13 cellular contexts compared by ENCODE assay signal in genomic region chr13:29465741-29466293, GRCh38.
DNase-seq lines count a peak whose midpoint lies in the region; ATAC-seq, FAIRE-seq and TF ChIP-seq lines count a peak whose summit lies in the region.
"Had no signal": no experiment of that assay in that cellular context is flagged by ENCODE, and none has a peak within 500 bp of the region (broad histone marks: within the 10 kb centered on the region; RNA-seq: fewer than 3 reads in every experiment).

No MANE protein-coding gene starts in this region.

- intact Hi-C loops in heart right ventricle (cut with DNase I) (loop anchor here in 2 of 10 donors (2.0 to 5.0 kb wide), 2 partner anchors 31 to 34 kb away; no protein-coding TSS in a partner anchor), stomach (cut with DNase I; ENCODE audit: low total_unique reads) (no loop called here), lower leg skin (cut with DNase I; ENCODE audit: low total_unique reads) (no loop called here)

- 20 to 28% methylated on average over 6 of the region's 6 CpGs for WGBS in heart right ventricle, 2 donors
- 37 to 56% (median 53%) methylated on average over 6 of the region's 6 CpGs for WGBS in stomach, 5 donors
- WGBS in lower leg skin, 2 donors: 55 to 63% methylated on average over 6 of the region's 6 CpGs

- no peaks in the 10 kb centered on the region for H3K9me3 Mint-ChIP-seq in astrocyte (ENCODE audit: unreplicated experiment)
- H3K9me3 Mint-ChIP-seq: activated naive CD8-positive, alpha-beta T cell treated with anti-CD3 and anti-CD28 coated beads, Interleukin-2, amount 10 ng/mL, durations not matched to agents 7 days and 5 days had no signal

- FAIRE-seq in astrocyte (lab: Jason Lieb, UNC): peak; percentile 58
- FAIRE-seq: G401.6 had no signal

- DNase-seq in HFF-Myc (ENCODE audit: extremely low read depth, low read depth): peak; percentile 66
- peak; percentile 79 for DNase-seq in astrocyte (ENCODE audit: low read depth)
- DNase-seq in heart right ventricle: peak; percentile 32 to 38
- DNase-seq in stomach: peak; percentile 31
- DNase-seq in lower leg skin (ENCODE audit: low spot score in 2 of 2): no peak
- DNase-seq in NK-92 treated with Interleukin-12 subunit alpha and Interleukin-12 subunit beta, amount 100 ng/mL, for 24 hours (lab: John Stamatoyannopoulos, UW): no peak
- DNase-seq: activated CD4-positive, alpha-beta T cell treated with anti-CD3 and anti-CD28 coated beads, Interleukin-2, amount 50 U/mL, for 4 hours; activated naive CD8-positive, alpha-beta T cell treated with anti-CD3 and anti-CD28 coated beads, Interleukin-2, amount 10 ng/mL, durations not matched to agents 7 days and 5 days; erythroblast; midbrain; NCI-H2081 treated with DMSO at 0.1 percent for 48 hours had no signal

- H3K27ac ChIP-seq in astrocyte (ENCODE audit: low read depth, low read length) (no peak overlapping the region), heart right ventricle (peak overlapping the region in 9 of 10 donors; percentile 24 to 81 (median 73)), stomach (no peak overlapping the region)

- TF ChIP-seq POLR2A in stomach (IDR thresholded peaks at IDR 0.05) (no peak), lower leg skin (IDR thresholded peaks at IDR 0.05) (no peak)

- H4K20me1 ChIP-seq in astrocyte (ENCODE audit: insufficient read depth, low read length): no peaks in the 10 kb centered on the region

- H3K4me3 ChIP-seq in HFF-Myc (replicated peaks; ENCODE audit: low read depth, low read length): no peak overlapping the region
- no peak overlapping the region for H3K4me3 ChIP-seq in astrocyte (ENCODE audit: insufficient read depth, low read depth, low read length)
- no peak overlapping the region for H3K4me3 ChIP-seq in heart right ventricle
- H3K4me3 ChIP-seq in stomach: no peak overlapping the region
- H3K4me3 ChIP-seq in lower leg skin (ENCODE audit: low read depth, poor library complexity, severe bottlenecking): no peak overlapping the region

- H3K27me3 ChIP-seq in astrocyte (ENCODE audit: insufficient read depth, low read length): peaks cover 8% of the 10 kb centered on the region
- no peaks in the 10 kb centered on the region for H3K27me3 ChIP-seq in heart right ventricle
- H3K27me3 ChIP-seq in stomach: no peaks in the 10 kb centered on the region

- H3K36me3 ChIP-seq in astrocyte (ENCODE audit: insufficient read depth, low read length) (no peaks in the 10 kb centered on the region), heart right ventricle (no peaks in the 10 kb centered on the region), stomach (no peaks in the 10 kb centered on the region)

- TF ChIP-seq EP300 in stomach (IDR thresholded peaks at IDR 0.05): no peak

- H3K27me3 Mint-ChIP-seq in astrocyte (ENCODE audit: low read depth, unreplicated experiment): peaks cover 2% of the 10 kb centered on the region

- H3K36me3 Mint-ChIP-seq in astrocyte (ENCODE audit: low read depth, unreplicated experiment): no peaks in the 10 kb centered on the region
- H3K36me3 Mint-ChIP-seq: activated naive CD8-positive, alpha-beta T cell treated with anti-CD3 and anti-CD28 coated beads, Interleukin-2, amount 10 ng/mL, durations not matched to agents 7 days and 5 days had no signal

- peaks cover 11% of the 10 kb centered on the region for H3K4me1 Mint-ChIP-seq in astrocyte (ENCODE audit: low read depth, unreplicated experiment)

- no peak overlapping the region for H2AFZ ChIP-seq in astrocyte (ENCODE audit: low read depth, low read length)

- H3K4me1 ChIP-seq in astrocyte (ENCODE audit: insufficient read depth, low read length) (peaks cover 10% of the 10 kb centered on the region), heart right ventricle (peaks cover 0 to 37% (median 16%) of the 10 kb centered on the region in 9 donors), stomach (peaks cover 0 to 12% (median 5%) of the 10 kb centered on the region in 4 donors)

- no peak overlapping the region for H3K4me3 Mint-ChIP-seq in astrocyte (ENCODE audit: unreplicated experiment)
- H3K4me3 Mint-ChIP-seq: activated naive CD8-positive, alpha-beta T cell treated with anti-CD3 and anti-CD28 coated beads, Interleukin-2, amount 10 ng/mL, durations not matched to agents 7 days and 5 days had no signal

- H3K4me2 ChIP-seq in astrocyte (ENCODE audit: low read length): peak overlapping the region; percentile 24

- H3K9me3 ChIP-seq in astrocyte (ENCODE audit: insufficient read depth, low read depth, low read length) (peaks cover 6% of the 10 kb centered on the region), heart right ventricle (no peaks in the 10 kb centered on the region), stomach (no peaks in the 10 kb centered on the region)

- H3K9ac ChIP-seq in astrocyte (ENCODE audit: low read length): no peak overlapping the region

- peak; percentile 31 to 78 (median 70) for ATAC-seq in heart right ventricle
- ATAC-seq in GM19467 (IDR thresholded peaks at IDR 0.05; ENCODE audit: unreplicated experiment): no peak

- H3K79me2 ChIP-seq in astrocyte (ENCODE audit: insufficient read depth, low read length): no peaks in the 10 kb centered on the region

- TF ChIP-seq CTCF in HFF-Myc (IDR thresholded peaks at IDR 0.05; ENCODE audit: low read depth, low read length, missing control alignments) (no peak), astrocyte (IDR thresholded peaks at IDR 0.05; ENCODE audit: insufficient read depth, low read depth, low read length) (no peak), heart right ventricle (IDR thresholded peaks at IDR 0.05) (no peak), stomach (IDR thresholded peaks at IDR 0.05) (no peak), lower leg skin (IDR thresholded peaks at IDR 0.05) (no peak)

- no peak overlapping the region for H3K27ac Mint-ChIP-seq in astrocyte (ENCODE audit: unreplicated experiment)
- H3K27ac Mint-ChIP-seq: activated naive CD8-positive, alpha-beta T cell treated with anti-CD3 and anti-CD28 coated beads, Interleukin-2, amount 10 ng/mL, durations not matched to agents 7 days and 5 days had no signal

Comparison
In these comparisons a context has a peak if more than half of its experiments do, and no peak if none do; other contexts are left out.
1. DNase-seq: peak in HFF-Myc (single experiment), astrocyte (single experiment), heart right ventricle (2 of 2) and stomach (single experiment); none in lower leg skin (0 of 2) and NK-92 treated with Interleukin-12 subunit alpha and Interleukin-12 subunit beta, amount 100 ng/mL, for 24 hours (single experiment).
2. H3K27ac ChIP-seq: peak in heart right ventricle (9 of 10); none in astrocyte (single experiment) and stomach (0 of 5).